Comparison of ENCODE assay signal across 1 cellular context in genomic region chr12:132710422-132711168, GRCh38.
TF ChIP-seq lines count a peak whose summit lies in the region.

TSS of gene PGAM5 (plus strand) at chr12:132710842. CDS start at chr12:132710877, 35 bp downstream.

TF ChIP-seq in HepG2, 621 proteins besides CTCF, POLR2A, EP300 and RAD21 (continued from another document and continues in another):
- TF ChIP-seq RXRB (CRISPR knock-in tag; IDR thresholded peaks at IDR 0.05; ENCODE audit: borderline replicate concordance) (peak; percentile 65; the same call in 1 of the 2 replicates), ZNF430 (CRISPR knock-in tag; IDR thresholded peaks at IDR 0.05) (peak; percentile 74), ZFX (CRISPR knock-in tag; IDR thresholded peaks at IDR 0.05; ENCODE audit: low read depth) (peak; percentile 48), RAD51 (IDR thresholded peaks at IDR 0.05; ENCODE audit: borderline replicate concordance) (no peak), MIXL1 (CRISPR knock-in tag; IDR thresholded peaks at IDR 0.05) (peak; percentile 65; the same call in 1 of the 2 replicates), JUNB (CRISPR knock-in tag; IDR thresholded peaks at IDR 0.05; ENCODE audit: borderline replicate concordance) (0 out of 2 replicates have a peak, but pooled peaks have one; percentile 27), MTA1 (CRISPR knock-in tag; IDR thresholded peaks at IDR 0.05; ENCODE audit: borderline replicate concordance) (peak; percentile 94), EHMT2 (IDR thresholded peaks at IDR 0.05; ENCODE audit: borderline replicate concordance, low read depth, low read length) (no peak), MTF2 (CRISPR knock-in tag; IDR thresholded peaks at IDR 0.05; ENCODE audit: borderline replicate concordance) (no peak; the same call in 1 of the 2 replicates), THRA (CRISPR knock-in tag; IDR thresholded peaks at IDR 0.05; ENCODE audit: borderline replicate concordance) (peak; percentile 78), THAP8 (CRISPR knock-in tag; IDR thresholded peaks at IDR 0.05; ENCODE audit: borderline replicate concordance) (0 out of 2 replicates have a peak, but pooled peaks have one; percentile 27), ZNF326 (CRISPR knock-in tag; IDR thresholded peaks at IDR 0.05; ENCODE audit: borderline replicate concordance) (no peak), YEATS4 (CRISPR knock-in tag; IDR thresholded peaks at IDR 0.05; ENCODE audit: borderline replicate concordance) (peak; percentile 90), ZNF546 (CRISPR knock-in tag; conservative IDR thresholded peaks at IDR 0.05) (peak; percentile 92), TBX3 (IDR thresholded peaks at IDR 0.05; ENCODE audit: borderline replicate concordance) (no peak), ZNF839 (CRISPR knock-in tag; IDR thresholded peaks at IDR 0.05; ENCODE audit: borderline replicate concordance) (no peak), JUN (CRISPR knock-in tag; IDR thresholded peaks at IDR 0.05) (no peak), KAT8 (CRISPR knock-in tag; IDR thresholded peaks at IDR 0.05) (peak; percentile 86), HMG20A (CRISPR knock-in tag; IDR thresholded peaks at IDR 0.05; ENCODE audit: borderline replicate concordance) (0 out of 2 replicates have a peak, but pooled peaks have one; percentile 29), ZNF816 (CRISPR knock-in tag; IDR thresholded peaks at IDR 0.05; ENCODE audit: borderline replicate concordance) (peak; percentile 67; the same call in 1 of the 2 replicates), FOSL2 (CRISPR knock-in tag; IDR thresholded peaks at IDR 0.05) (peak; percentile 33; the same call in 1 of the 2 replicates), ZNF253 (CRISPR knock-in tag; IDR thresholded peaks at IDR 0.05; ENCODE audit: borderline replicate concordance) (peak; percentile 96), NCOA2 (CRISPR knock-in tag; IDR thresholded peaks at IDR 0.05) (peak; percentile 47; the same call in 1 of the 2 replicates), SMC3 (IDR thresholded peaks at IDR 0.05; ENCODE audit: low read length) (no peak), ZNF644 (CRISPR knock-in tag; IDR thresholded peaks at IDR 0.05; ENCODE audit: low read depth) (no peak), YEATS2 (CRISPR knock-in tag; IDR thresholded peaks at IDR 0.05; ENCODE audit: borderline replicate concordance) (peak; percentile 89), ZNF251 (CRISPR knock-in tag; IDR thresholded peaks at IDR 0.05) (no peak), ZNF503 (CRISPR knock-in tag; IDR thresholded peaks at IDR 0.05) (no peak; the same call in 1 of the 2 replicates), ZSCAN20 (CRISPR knock-in tag; IDR thresholded peaks at IDR 0.05; ENCODE audit: borderline replicate concordance) (peak; percentile 70; the same call in 1 of the 2 replicates), JDP2 (CRISPR knock-in tag; IDR thresholded peaks at IDR 0.05; ENCODE audit: borderline replicate concordance) (peak; percentile 61; the same call in 1 of the 2 replicates), KAT7 (CRISPR knock-in tag; IDR thresholded peaks at IDR 0.05; ENCODE audit: borderline replicate concordance) (no peak; the same call in 1 of the 2 replicates), ETV5 (CRISPR knock-in tag; IDR thresholded peaks at IDR 0.05; ENCODE audit: borderline replicate concordance) (peak; percentile 92), ZNF564 (CRISPR knock-in tag; IDR thresholded peaks at IDR 0.05) (peak; percentile 77; the same call in 1 of the 2 replicates), KLF12 (CRISPR knock-in tag; IDR thresholded peaks at IDR 0.05; ENCODE audit: borderline replicate concordance) (peak; percentile 91), ZNF629 (CRISPR knock-in tag; conservative IDR thresholded peaks at IDR 0.05) (no peak), SRSF4 (IDR thresholded peaks at IDR 0.05; ENCODE audit: low read depth, low read length, poor library complexity, severe bottlenecking) (no peak), SALL2 (CRISPR knock-in tag; IDR thresholded peaks at IDR 0.05) (peak; percentile 78; the same call in 1 of the 2 replicates), BORCS8-MEF2B (CRISPR knock-in tag; IDR thresholded peaks at IDR 0.05) (peak; percentile 95), ATF2 (CRISPR knock-in tag; IDR thresholded peaks at IDR 0.05) (peak; percentile 40; the same call in 1 of the 2 replicates)
- TF ChIP-seq, protein P1, sequence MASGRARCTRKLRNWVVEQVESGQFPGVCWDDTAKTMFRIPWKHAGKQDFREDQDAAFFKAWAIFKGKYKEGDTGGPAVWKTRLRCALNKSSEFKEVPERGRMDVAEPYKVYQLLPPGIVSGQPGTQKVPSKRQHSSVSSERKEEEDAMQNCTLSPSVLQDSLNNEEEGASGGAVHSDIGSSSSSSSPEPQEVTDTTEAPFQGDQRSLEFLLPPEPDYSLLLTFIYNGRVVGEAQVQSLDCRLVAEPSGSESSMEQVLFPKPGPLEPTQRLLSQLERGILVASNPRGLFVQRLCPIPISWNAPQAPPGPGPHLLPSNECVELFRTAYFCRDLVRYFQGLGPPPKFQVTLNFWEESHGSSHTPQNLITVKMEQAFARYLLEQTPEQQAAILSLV (CRISPR knock-in tag; IDR thresholded peaks at IDR 0.05; ENCODE audit: borderline replicate concordance), result no peak
- TF ChIP-seq, protein P2, sequence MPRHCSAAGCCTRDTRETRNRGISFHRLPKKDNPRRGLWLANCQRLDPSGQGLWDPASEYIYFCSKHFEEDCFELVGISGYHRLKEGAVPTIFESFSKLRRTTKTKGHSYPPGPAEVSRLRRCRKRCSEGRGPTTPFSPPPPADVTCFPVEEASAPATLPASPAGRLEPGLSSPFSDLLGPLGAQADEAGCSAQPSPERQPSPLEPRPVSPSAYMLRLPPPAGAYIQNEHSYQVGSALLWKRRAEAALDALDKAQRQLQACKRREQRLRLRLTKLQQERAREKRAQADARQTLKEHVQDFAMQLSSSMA (CRISPR knock-in tag; IDR thresholded peaks at IDR 0.05), result peak; percentile 85; the same call in 1 of the 2 replicates
- TF ChIP-seq, protein P3, sequence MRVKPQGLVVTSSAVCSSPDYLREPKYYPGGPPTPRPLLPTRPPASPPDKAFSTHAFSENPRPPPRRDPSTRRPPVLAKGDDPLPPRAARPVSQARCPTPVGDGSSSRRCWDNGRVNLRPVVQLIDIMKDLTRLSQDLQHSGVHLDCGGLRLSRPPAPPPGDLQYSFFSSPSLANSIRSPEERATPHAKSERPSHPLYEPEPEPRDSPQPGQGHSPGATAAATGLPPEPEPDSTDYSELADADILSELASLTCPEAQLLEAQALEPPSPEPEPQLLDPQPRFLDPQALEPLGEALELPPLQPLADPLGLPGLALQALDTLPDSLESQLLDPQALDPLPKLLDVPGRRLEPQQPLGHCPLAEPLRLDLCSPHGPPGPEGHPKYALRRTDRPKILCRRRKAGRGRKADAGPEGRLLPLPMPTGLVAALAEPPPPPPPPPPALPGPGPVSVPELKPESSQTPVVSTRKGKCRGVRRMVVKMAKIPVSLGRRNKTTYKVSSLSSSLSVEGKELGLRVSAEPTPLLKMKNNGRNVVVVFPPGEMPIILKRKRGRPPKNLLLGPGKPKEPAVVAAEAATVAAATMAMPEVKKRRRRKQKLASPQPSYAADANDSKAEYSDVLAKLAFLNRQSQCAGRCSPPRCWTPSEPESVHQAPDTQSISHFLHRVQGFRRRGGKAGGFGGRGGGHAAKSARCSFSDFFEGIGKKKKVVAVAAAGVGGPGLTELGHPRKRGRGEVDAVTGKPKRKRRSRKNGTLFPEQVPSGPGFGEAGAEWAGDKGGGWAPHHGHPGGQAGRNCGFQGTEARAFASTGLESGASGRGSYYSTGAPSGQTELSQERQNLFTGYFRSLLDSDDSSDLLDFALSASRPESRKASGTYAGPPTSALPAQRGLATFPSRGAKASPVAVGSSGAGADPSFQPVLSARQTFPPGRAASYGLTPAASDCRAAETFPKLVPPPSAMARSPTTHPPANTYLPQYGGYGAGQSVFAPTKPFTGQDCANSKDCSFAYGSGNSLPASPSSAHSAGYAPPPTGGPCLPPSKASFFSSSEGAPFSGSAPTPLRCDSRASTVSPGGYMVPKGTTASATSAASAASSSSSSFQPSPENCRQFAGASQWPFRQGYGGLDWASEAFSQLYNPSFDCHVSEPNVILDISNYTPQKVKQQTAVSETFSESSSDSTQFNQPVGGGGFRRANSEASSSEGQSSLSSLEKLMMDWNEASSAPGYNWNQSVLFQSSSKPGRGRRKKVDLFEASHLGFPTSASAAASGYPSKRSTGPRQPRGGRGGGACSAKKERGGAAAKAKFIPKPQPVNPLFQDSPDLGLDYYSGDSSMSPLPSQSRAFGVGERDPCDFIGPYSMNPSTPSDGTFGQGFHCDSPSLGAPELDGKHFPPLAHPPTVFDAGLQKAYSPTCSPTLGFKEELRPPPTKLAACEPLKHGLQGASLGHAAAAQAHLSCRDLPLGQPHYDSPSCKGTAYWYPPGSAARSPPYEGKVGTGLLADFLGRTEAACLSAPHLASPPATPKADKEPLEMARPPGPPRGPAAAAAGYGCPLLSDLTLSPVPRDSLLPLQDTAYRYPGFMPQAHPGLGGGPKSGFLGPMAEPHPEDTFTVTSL (CRISPR knock-in tag; IDR thresholded peaks at IDR 0.05; ENCODE audit: borderline replicate concordance), result no peak; the same call in 1 of the 2 replicates
- TF ChIP-seq, protein P4, sequence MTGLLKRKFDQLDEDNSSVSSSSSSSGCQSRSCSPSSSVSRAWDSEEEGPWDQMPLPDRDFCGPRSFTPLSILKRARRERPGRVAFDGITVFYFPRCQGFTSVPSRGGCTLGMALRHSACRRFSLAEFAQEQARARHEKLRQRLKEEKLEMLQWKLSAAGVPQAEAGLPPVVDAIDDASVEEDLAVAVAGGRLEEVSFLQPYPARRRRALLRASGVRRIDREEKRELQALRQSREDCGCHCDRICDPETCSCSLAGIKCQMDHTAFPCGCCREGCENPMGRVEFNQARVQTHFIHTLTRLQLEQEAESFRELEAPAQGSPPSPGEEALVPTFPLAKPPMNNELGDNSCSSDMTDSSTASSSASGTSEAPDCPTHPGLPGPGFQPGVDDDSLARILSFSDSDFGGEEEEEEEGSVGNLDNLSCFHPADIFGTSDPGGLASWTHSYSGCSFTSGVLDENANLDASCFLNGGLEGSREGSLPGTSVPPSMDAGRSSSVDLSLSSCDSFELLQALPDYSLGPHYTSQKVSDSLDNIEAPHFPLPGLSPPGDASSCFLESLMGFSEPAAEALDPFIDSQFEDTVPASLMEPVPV (CRISPR knock-in tag; IDR thresholded peaks at IDR 0.05), result peak; percentile 97
- TF ChIP-seq, protein P5, sequence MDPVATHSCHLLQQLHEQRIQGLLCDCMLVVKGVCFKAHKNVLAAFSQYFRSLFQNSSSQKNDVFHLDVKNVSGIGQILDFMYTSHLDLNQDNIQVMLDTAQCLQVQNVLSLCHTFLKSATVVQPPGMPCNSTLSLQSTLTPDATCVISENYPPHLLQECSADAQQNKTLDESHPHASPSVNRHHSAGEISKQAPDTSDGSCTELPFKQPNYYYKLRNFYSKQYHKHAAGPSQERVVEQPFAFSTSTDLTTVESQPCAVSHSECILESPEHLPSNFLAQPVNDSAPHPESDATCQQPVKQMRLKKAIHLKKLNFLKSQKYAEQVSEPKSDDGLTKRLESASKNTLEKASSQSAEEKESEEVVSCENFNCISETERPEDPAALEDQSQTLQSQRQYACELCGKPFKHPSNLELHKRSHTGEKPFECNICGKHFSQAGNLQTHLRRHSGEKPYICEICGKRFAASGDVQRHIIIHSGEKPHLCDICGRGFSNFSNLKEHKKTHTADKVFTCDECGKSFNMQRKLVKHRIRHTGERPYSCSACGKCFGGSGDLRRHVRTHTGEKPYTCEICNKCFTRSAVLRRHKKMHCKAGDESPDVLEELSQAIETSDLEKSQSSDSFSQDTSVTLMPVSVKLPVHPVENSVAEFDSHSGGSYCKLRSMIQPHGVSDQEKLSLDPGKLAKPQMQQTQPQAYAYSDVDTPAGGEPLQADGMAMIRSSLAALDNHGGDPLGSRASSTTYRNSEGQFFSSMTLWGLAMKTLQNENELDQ (CRISPR knock-in tag; IDR thresholded peaks at IDR 0.05; ENCODE audit: borderline replicate concordance), result no peak
- TF ChIP-seq, protein P6, sequence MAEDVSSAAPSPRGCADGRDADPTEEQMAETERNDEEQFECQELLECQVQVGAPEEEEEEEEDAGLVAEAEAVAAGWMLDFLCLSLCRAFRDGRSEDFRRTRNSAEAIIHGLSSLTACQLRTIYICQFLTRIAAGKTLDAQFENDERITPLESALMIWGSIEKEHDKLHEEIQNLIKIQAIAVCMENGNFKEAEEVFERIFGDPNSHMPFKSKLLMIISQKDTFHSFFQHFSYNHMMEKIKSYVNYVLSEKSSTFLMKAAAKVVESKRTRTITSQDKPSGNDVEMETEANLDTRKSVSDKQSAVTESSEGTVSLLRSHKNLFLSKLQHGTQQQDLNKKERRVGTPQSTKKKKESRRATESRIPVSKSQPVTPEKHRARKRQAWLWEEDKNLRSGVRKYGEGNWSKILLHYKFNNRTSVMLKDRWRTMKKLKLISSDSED (CRISPR knock-in tag; IDR thresholded peaks at IDR 0.05), result no peak
